In the genomic region with DNA sequence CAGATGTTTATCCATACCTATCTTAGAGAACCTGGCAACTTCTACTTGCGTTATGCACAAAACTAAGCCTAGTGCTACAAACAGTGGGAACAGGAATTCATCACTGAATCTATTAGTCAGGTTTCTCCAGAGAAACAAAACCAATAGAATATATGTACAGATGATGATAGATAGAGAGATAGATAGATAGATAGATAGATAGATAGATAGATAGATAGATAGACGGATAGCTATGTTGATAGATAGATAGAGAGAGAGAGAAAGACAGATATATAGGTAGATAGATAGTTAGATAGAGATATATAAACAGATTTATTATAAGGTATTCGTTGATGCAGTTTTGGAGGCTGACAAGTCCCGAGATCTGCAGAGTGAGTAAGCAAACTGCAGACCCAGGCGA, we compare ENCODE assay signal across 8 cellular contexts.
"Had no signal": no experiment of that assay in that cellular context is flagged by ENCODE, and none has a peak within 500 bp of the region (broad histone marks: within the 10 kb centered on the region; RNA-seq: fewer than 3 reads in every experiment).

No MANE protein-coding gene starts in this region.

- H3K4me1 Mint-ChIP-seq: IgD-negative memory B cell had no signal

- H3K9ac ChIP-seq: KMS-11 had no signal

- H3K27ac Mint-ChIP-seq: IgD-negative memory B cell had no signal

- FAIRE-seq: HepG2, HTR-8/SVneo had no signal

- H3K27ac ChIP-seq: HL-60, KMS-11 had no signal

- ATAC-seq: HepG2 had no signal

- H3K4me3 Mint-ChIP-seq: IgD-negative memory B cell had no signal

- H3K27me3 Mint-ChIP-seq: IgD-negative memory B cell had no signal

- H3K4me2 ChIP-seq: KMS-11 had no signal

- DNase-seq: IMR-90, KBM-7, KG1 had no signal
